Comparison of ENCODE assay signal across 25 cellular contexts in genomic region chr5:118022062-118022461, GRCh38.
"Had no signal": no experiment of that assay in that cellular context is flagged by ENCODE, and none has a peak within 500 bp of the region (broad histone marks: within the 10 kb centered on the region; RNA-seq: fewer than 3 reads in every experiment).

No MANE protein-coding gene starts in this region.

- DNase-seq: natural killer cell; occipital lobe; ovary; posterior cingulate gyrus; psoas muscle; right cardiac atrium; right lobe of liver; sigmoid colon; small intestine; stimulated activated CD4-positive, alpha-beta T cell treated with anti-CD3 and anti-CD28 coated beads, Interleukin-15, amount 100 ng/mL, for 24 hours; stimulated activated CD4-positive, alpha-beta T cell treated with anti-CD3 and anti-CD28 coated beads, Interleukin-2, amount 100 ng/mL, for 24 hours; stimulated activated CD4-positive, alpha-beta T cell treated with anti-CD3 and anti-CD28 coated beads, Interleukin-2, amount 100 ng/mL, for 48 hours; stimulated activated CD4-positive, alpha-beta T cell treated with anti-CD3 and anti-CD28 coated beads, Interleukin-4, amount 100 ng/mL, for 24 hours; stimulated activated naive CD4-positive, alpha-beta T cell; stimulated activated naive CD8-positive, alpha-beta T cell treated with anti-CD3 and anti-CD28 coated beads, Interleukin-15, amount 100 ng/mL, for 72 hours; stimulated activated naive CD8-positive, alpha-beta T cell treated with anti-CD3 and anti-CD28 coated beads, Interleukin-15, Interleukin-2, amounts not matched to agents 100 U/mL and 50 U/mL, for 24 hours; substantia nigra; testis; tibial artery; transverse colon; upper lobe of right lung had no signal

- H3K27ac ChIP-seq: neural progenitor cell, ovary, parathyroid adenoma, psoas muscle, right lobe of liver, sigmoid colon, suprapubic skin, testis, tibial artery, transverse colon, upper lobe of right lung, vagina had no signal
